Comparison of ENCODE assay signal across 1 cellular context in the genomic region with DNA sequence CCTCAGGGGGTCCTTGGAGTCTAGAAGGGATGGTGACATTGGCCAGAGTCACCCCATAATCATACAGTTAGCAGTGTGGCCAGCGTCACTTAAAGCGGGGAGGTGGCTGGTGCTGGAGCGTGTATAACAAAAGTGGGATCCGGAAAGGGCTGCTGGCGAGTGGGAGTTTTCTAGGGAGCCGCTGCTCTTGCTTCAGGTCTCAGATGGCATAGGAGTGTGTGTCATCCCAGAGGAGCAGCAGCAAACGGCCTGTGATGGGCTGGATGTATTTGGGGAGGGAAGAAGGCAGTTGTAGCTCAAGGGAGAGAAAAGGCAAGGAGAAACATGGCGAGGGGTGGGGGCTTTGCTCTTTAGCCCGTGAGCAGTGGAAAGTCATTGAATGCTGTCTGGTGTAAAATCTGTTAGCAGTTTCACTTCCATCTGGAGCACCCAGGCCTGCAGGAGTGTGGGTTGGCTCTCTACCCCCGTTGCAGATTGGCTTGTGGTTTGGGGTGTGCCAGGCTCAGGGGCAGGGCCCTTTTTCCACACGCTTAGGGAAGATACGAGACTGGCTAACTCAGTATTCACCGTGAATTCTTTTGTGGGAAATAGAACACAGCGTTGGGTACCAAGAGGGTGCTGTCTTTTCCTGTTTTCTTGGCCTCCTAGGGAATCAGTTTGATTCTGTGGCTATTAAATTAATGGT.
TF ChIP-seq lines count a peak whose summit lies in the region.

No MANE protein-coding gene starts in this region.

TF ChIP-seq in GM12878, 131 proteins besides CTCF, POLR2A, EP300 and RAD21 (continued from another document):
- TF ChIP-seq, protein P1, sequence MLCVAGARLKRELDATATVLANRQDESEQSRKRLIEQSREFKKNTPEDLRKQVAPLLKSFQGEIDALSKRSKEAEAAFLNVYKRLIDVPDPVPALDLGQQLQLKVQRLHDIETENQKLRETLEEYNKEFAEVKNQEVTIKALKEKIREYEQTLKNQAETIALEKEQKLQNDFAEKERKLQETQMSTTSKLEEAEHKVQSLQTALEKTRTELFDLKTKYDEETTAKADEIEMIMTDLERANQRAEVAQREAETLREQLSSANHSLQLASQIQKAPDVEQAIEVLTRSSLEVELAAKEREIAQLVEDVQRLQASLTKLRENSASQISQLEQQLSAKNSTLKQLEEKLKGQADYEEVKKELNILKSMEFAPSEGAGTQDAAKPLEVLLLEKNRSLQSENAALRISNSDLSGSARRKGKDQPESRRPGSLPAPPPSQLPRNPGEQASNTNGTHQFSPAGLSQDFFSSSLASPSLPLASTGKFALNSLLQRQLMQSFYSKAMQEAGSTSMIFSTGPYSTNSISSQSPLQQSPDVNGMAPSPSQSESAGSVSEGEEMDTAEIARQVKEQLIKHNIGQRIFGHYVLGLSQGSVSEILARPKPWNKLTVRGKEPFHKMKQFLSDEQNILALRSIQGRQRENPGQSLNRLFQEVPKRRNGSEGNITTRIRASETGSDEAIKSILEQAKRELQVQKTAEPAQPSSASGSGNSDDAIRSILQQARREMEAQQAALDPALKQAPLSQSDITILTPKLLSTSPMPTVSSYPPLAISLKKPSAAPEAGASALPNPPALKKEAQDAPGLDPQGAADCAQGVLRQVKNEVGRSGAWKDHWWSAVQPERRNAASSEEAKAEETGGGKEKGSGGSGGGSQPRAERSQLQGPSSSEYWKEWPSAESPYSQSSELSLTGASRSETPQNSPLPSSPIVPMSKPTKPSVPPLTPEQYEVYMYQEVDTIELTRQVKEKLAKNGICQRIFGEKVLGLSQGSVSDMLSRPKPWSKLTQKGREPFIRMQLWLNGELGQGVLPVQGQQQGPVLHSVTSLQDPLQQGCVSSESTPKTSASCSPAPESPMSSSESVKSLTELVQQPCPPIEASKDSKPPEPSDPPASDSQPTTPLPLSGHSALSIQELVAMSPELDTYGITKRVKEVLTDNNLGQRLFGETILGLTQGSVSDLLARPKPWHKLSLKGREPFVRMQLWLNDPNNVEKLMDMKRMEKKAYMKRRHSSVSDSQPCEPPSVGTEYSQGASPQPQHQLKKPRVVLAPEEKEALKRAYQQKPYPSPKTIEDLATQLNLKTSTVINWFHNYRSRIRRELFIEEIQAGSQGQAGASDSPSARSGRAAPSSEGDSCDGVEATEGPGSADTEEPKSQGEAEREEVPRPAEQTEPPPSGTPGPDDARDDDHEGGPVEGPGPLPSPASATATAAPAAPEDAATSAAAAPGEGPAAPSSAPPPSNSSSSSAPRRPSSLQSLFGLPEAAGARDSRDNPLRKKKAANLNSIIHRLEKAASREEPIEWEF (IDR thresholded peaks at IDR 0.05; ENCODE audit: insufficient replicate concordance, low read depth, low read length): no peak
- TF ChIP-seq TARDBP (IDR thresholded peaks at IDR 0.05; ENCODE audit: borderline replicate concordance): no peak
- TF ChIP-seq ZNF274 (IDR thresholded peaks at IDR 0.05; ENCODE audit: insufficient read depth, insufficient read length): no peak
TF ChIP-seq in GM12878: peak in this region for 1.
